Comparison of ENCODE assay signal across 2 cellular contexts in genomic region chr21:40143822-40144525, GRCh38.
TF ChIP-seq lines count a peak whose summit lies in the region.

No MANE protein-coding gene starts in this region.

TF ChIP-seq in SK-N-SH, 30 proteins besides CTCF, POLR2A, EP300 and RAD21 (continued from another document):
- no peak for TF ChIP-seq REST (IDR thresholded peaks at IDR 0.05; ENCODE audit: low read depth, low read length)

TF ChIP-seq in SK-N-SH treated with all-trans-retinoic acid at 6 μM for 48 hours, 23 proteins besides CTCF, POLR2A, EP300 and RAD21 (continued from another document):
- TF ChIP-seq ZNF565 (CRISPR knock-in tag; conservative IDR thresholded peaks at IDR 0.05; ENCODE audit: low read depth), result no peak
- no peak for TF ChIP-seq ESRRG (CRISPR knock-in tag; IDR thresholded peaks at IDR 0.05)
- no peak for TF ChIP-seq CREB5 (CRISPR knock-in tag; IDR thresholded peaks at IDR 0.05; ENCODE audit: low read depth)
- no peak for TF ChIP-seq ISL1 (CRISPR knock-in tag; IDR thresholded peaks at IDR 0.05)
TF ChIP-seq in SK-N-SH treated with all-trans-retinoic acid at 6 μM for 48 hours: peak in this region for 0.
